In genomic region chr14:38526841-38527501, GRCh38 we compare ENCODE assay signal across 29 cellular contexts.
"Had no signal": no experiment of that assay in that cellular context is flagged by ENCODE, and none has a peak within 500 bp of the region (broad histone marks: within the 10 kb centered on the region; RNA-seq: fewer than 3 reads in every experiment).

No MANE protein-coding gene starts in this region.

- H3K36me3 ChIP-seq: esophagus squamous epithelium, gastroesophageal sphincter, WERI-Rb-1 had no signal

- H3K27ac Mint-ChIP-seq: activated B cell treated with CpG ODN at 0.5 μM for 24 hours; activated CD8-positive, alpha-beta T cell treated with anti-CD3 and anti-CD28 coated beads for 36 hours; activated naive CD8-positive, alpha-beta T cell; activated T-helper 17 cell treated with anti-CD3 and anti-CD28 coated beads, Interleukin-2, amount 50 U/mL, for 72 hours; effector memory CD8-positive, alpha-beta T cell; T-helper 17 cell; T-helper 2 cell treated with Interferon-gamma antibody and Interleukin-4, amounts not matched to agents 5 μg/mL and 100 μg/mL, for 36 hours had no signal

- DNase-seq: activated B cell treated with CpG ODN at 0.5 μM for 24 hours; activated CD4-positive, alpha-beta T cell treated with anti-CD3 and anti-CD28 coated beads for 48 hours; activated CD4-positive, alpha-beta T cell treated with anti-CD3 and anti-CD28 coated beads, Interleukin-2, amount 50 U/mL, for 1 hour; activated CD4-positive, alpha-beta T cell treated with anti-CD3 and anti-CD28 coated beads, Interleukin-2, amount 50 U/mL, for 48 hours; activated CD8-positive, alpha-beta memory T cell treated with anti-CD3 and anti-CD28 coated beads for 24 hours; activated CD8-positive, alpha-beta T cell treated with anti-CD3 and anti-CD28 coated beads for 36 hours; activated effector memory CD4-positive, alpha-beta T cell treated with Interleukin-2 at 50 U/mL for 16 hours; activated gamma-delta T cell treated with Interleukin-2 at 50 U/mL for 16 hours; activated naive CD4-positive, alpha-beta T cell treated with anti-CD3 and anti-CD28 coated beads, Interleukin-2, amount 50 U/mL, for 16 hours; activated naive CD4-positive, alpha-beta T cell treated with Interleukin-2 at 50 U/mL for 16 hours; activated T-cell treated with anti-CD3 and anti-CD28 coated beads, Interleukin-2, amount 50 U/mL, for 4 hours; amniotic stem cell; anterior cingulate cortex; caudate nucleus; cortex of kidney; dermis blood vessel endothelial cell; effector CD4-positive, alpha-beta T cell; effector memory CD8-positive, alpha-beta T cell; esophagus squamous epithelium; foreskin melanocyte; T-helper 1 cell; T-helper 17 cell; T1000; WERI-Rb-1 had no signal

- H3K4me1 Mint-ChIP-seq: activated B cell treated with CpG ODN at 0.5 μM for 24 hours; activated T-helper 17 cell treated with anti-CD3 and anti-CD28 coated beads, Interleukin-2, amount 50 U/mL, for 72 hours; T-helper 17 cell had no signal

- H3K27me3 ChIP-seq: esophagus squamous epithelium, gastroesophageal sphincter had no signal

- H3K9me3 Mint-ChIP-seq: activated B cell treated with CpG ODN at 0.5 μM for 24 hours; activated CD8-positive, alpha-beta T cell treated with anti-CD3 and anti-CD28 coated beads for 36 hours; activated T-cell treated with anti-CD3 and anti-CD28 coated beads, Interleukin-2, amount 50 U/mL, for 4 hours had no signal

- H3K9me3 ChIP-seq: esophagus squamous epithelium, gastroesophageal sphincter had no signal

- H3K27me3 Mint-ChIP-seq: activated B cell treated with CpG ODN at 0.5 μM for 24 hours; activated CD8-positive, alpha-beta T cell treated with anti-CD3 and anti-CD28 coated beads for 36 hours; activated naive CD8-positive, alpha-beta T cell; activated T-helper 17 cell treated with anti-CD3 and anti-CD28 coated beads, Interleukin-2, amount 50 U/mL, for 72 hours; effector memory CD8-positive, alpha-beta T cell; T-helper 17 cell had no signal

- H3K27ac ChIP-seq: epithelial cell of prostate, esophagus squamous epithelium, gastroesophageal sphincter, WERI-Rb-1 had no signal

- H3K4me3 Mint-ChIP-seq: activated B cell treated with CpG ODN at 0.5 μM for 24 hours; activated CD8-positive, alpha-beta T cell treated with anti-CD3 and anti-CD28 coated beads for 36 hours; activated naive CD8-positive, alpha-beta T cell; activated T-cell treated with anti-CD3 and anti-CD28 coated beads, Interleukin-2, amount 50 U/mL, for 4 hours; activated T-helper 17 cell treated with anti-CD3 and anti-CD28 coated beads, Interleukin-2, amount 50 U/mL, for 72 hours; effector memory CD8-positive, alpha-beta T cell; T-helper 17 cell; T-helper 2 cell treated with Interferon-gamma antibody and Interleukin-4, amounts not matched to agents 5 μg/mL and 100 μg/mL, for 36 hours had no signal

- H3K36me3 Mint-ChIP-seq: activated naive CD8-positive, alpha-beta T cell had no signal

- H3K4me3 ChIP-seq: esophagus squamous epithelium, gastroesophageal sphincter had no signal

- H3K4me1 ChIP-seq: esophagus squamous epithelium, gastroesophageal sphincter had no signal
